In the genomic region with DNA sequence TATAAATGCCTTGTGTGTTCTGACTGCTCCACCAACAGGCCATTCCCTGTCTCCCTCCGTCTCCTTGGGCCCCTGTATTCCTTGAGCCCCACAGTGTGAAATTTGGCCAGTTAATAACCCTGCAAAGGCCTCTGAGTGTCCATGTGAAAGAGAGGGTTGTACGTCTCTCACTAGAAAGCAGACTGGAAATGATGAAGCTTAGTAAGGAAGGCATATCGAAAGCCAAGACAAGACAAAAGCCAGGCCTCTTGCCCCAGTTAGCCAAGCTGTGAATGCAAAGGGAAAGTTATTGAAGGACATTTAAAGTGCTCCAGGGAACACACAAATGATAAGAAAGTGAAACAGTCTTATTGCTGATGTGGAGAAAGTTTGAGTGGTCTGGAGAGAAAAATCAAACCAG, we compare ENCODE assay signal across 25 cellular contexts.
"Had no signal": no experiment of that assay in that cellular context is flagged by ENCODE, and none has a peak within 500 bp of the region (broad histone marks: within the 10 kb centered on the region; RNA-seq: fewer than 3 reads in every experiment).

No MANE protein-coding gene starts in this region.

- H3K4me3 Mint-ChIP-seq: activated CD8-positive, alpha-beta T cell treated with anti-CD3 and anti-CD28 coated beads, Interleukin-2, amount 10 ng/mL, durations not matched to agents 7 days and 5 days; activated naive CD8-positive, alpha-beta T cell treated with anti-CD3 and anti-CD28 coated beads, Interleukin-2, amount 10 ng/mL, durations not matched to agents 7 days and 5 days; T-helper 17 cell; WTC11 had no signal

- H3K9me3 ChIP-seq: adrenal gland, Peyer's patch, SJSA1 had no signal

- H3K36me3 ChIP-seq: adrenal gland, breast epithelium, Peyer's patch had no signal

- H3K4me3 ChIP-seq: adrenal gland, breast epithelium, Peyer's patch, SJSA1 had no signal

- H3K4me1 ChIP-seq: breast epithelium, Peyer's patch had no signal

- ATAC-seq: activated CD8-positive, alpha-beta T cell treated with anti-CD3 and anti-CD28 coated beads, Interleukin-2, amount 10 ng/mL, durations not matched to agents 7 days and 5 days; T-helper 17 cell; WTC11 had no signal

- H3K4me1 Mint-ChIP-seq: activated naive CD8-positive, alpha-beta T cell treated with anti-CD3 and anti-CD28 coated beads, Interleukin-2, amount 10 ng/mL, durations not matched to agents 7 days and 5 days; T-helper 17 cell had no signal

- H3K27ac ChIP-seq: adrenal gland, breast epithelium, Peyer's patch, SJSA1 had no signal

- H3K9me3 Mint-ChIP-seq: activated naive CD8-positive, alpha-beta T cell treated with anti-CD3 and anti-CD28 coated beads, Interleukin-2, amount 10 ng/mL, durations not matched to agents 7 days and 5 days; WTC11 had no signal

- H3K27ac Mint-ChIP-seq: activated CD8-positive, alpha-beta T cell treated with anti-CD3 and anti-CD28 coated beads, Interleukin-2, amount 10 ng/mL, durations not matched to agents 7 days and 5 days; activated naive CD8-positive, alpha-beta T cell treated with anti-CD3 and anti-CD28 coated beads, Interleukin-2, amount 10 ng/mL, durations not matched to agents 7 days and 5 days; T-helper 17 cell; WTC11 had no signal

- H3K27me3 ChIP-seq: adrenal gland, breast epithelium, Peyer's patch, SJSA1 had no signal

- H3K27me3 Mint-ChIP-seq: activated naive CD8-positive, alpha-beta T cell treated with anti-CD3 and anti-CD28 coated beads, Interleukin-2, amount 10 ng/mL, durations not matched to agents 7 days and 5 days; T-helper 17 cell had no signal

- DNase-seq: activated CD4-positive, alpha-beta T cell treated with anti-CD3 and anti-CD28 coated beads for 48 hours; activated CD4-positive, alpha-beta T cell treated with anti-CD3 and anti-CD28 coated beads, Interleukin-2, amount 50 U/mL, for 4 hours; activated CD4-positive, CD25-positive, alpha-beta regulatory T cell treated with anti-CD3 and anti-CD28 coated beads, Interleukin-2, amount 50 U/mL, for 72 hours; activated CD8-positive, alpha-beta memory T cell treated with anti-CD3 and anti-CD28 coated beads, Interleukin-2, amount 50 U/mL, for 48 hours; activated CD8-positive, alpha-beta T cell treated with anti-CD3 and anti-CD28 coated beads, Interleukin-2, amount 10 ng/mL, durations not matched to agents 7 days and 5 days; activated naive CD4-positive, alpha-beta T cell treated with anti-CD3 and anti-CD28 coated beads, Interleukin-2, amount 50 U/mL, for 16 hours; activated naive CD8-positive, alpha-beta T cell treated with anti-CD3 and anti-CD28 coated beads, Interleukin-2, amount 10 ng/mL, durations not matched to agents 7 days and 5 days; activated T-cell treated with anti-CD3 and anti-CD28 coated beads, Interleukin-2, amount 50 U/mL, for 1 hour; aorta; central memory CD4-positive, alpha-beta T cell; Karpas-422; MM.1S; NCI-H1105; NCI-H1436 treated with DMSO at 0.1 percent for 48 hours; NCI-H187; NCI-H2081; NCI-H524; Peyer's patch; SHP77; T-helper 17 cell; T-helper 9 cell had no signal

- H3K36me3 Mint-ChIP-seq: activated naive CD8-positive, alpha-beta T cell treated with anti-CD3 and anti-CD28 coated beads, Interleukin-2, amount 10 ng/mL, durations not matched to agents 7 days and 5 days had no signal
